Comparison of ENCODE assay signal across 26 cellular contexts in the genomic region with DNA sequence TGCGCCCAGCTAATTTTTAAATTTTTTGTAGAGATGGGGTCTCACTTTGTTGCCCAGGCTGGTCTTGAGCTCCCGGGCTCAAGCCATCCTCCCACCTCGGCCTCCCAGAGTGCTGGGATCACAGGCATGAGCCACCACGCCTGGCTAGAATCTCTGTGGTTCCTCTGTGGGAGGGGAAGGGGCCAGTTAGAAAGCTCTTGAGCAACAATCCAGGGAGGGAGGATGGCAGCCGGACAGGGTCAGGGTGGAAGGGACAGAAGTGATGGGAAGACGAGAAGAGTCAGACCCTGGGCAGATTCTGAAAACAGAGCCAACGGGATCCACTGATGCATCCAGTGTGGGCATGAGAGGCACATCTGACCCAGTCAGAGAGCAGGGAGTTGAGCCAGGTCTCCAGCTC.
"Had no signal": no experiment of that assay in that cellular context is flagged by ENCODE, and none has a peak within 500 bp of the region (broad histone marks: within the 10 kb centered on the region; RNA-seq: fewer than 3 reads in every experiment).

No MANE protein-coding gene starts in this region.

- H3K27ac ChIP-seq: colonic mucosa, left lung, neutrophil, pancreas, right lobe of liver, tibial artery, upper lobe of left lung, vagina had no signal

- H3K27me3 Mint-ChIP-seq: naive B cell; natural killer cell treated with Interleukin-12 subunit alpha and Interleukin-12 subunit beta and Interleukin-15 and Interleukin-18, amount 100 ng/mL, for 72 hours; stimulated activated naive CD8-positive, alpha-beta T cell treated with anti-CD3 and anti-CD28 coated beads, Interleukin-15, amount 100 ng/mL, for 72 hours had no signal

- H3K4me1 Mint-ChIP-seq: stimulated activated naive CD8-positive, alpha-beta T cell treated with anti-CD3 and anti-CD28 coated beads, Interleukin-15, amount 100 ng/mL, for 72 hours had no signal

- H3K4me1 ChIP-seq: colonic mucosa, left lung, right lobe of liver, upper lobe of left lung had no signal

- H3K9me3 Mint-ChIP-seq: natural killer cell treated with Interleukin-12 subunit alpha and Interleukin-12 subunit beta and Interleukin-15 and Interleukin-18, amount 100 ng/mL, for 72 hours had no signal

- H3K27me3 ChIP-seq: colonic mucosa, left lung, neutrophil, pancreas, right lobe of liver, tibial artery, upper lobe of left lung, vagina had no signal

- DNase-seq: colonic mucosa; dermis blood vessel endothelial cell; effector memory CD4-positive, alpha-beta T cell; erythroblast; left cardiac atrium; left lung; mesenchymal stem cell; mucosa of descending colon; naive B cell; pancreas; retina; stimulated activated CD4-positive, alpha-beta T cell treated with anti-CD3 and anti-CD28 coated beads, Interleukin-12 subunit alpha, Interleukin-12 subunit beta, amount 100 ng/mL, for 4 hours; stimulated activated CD4-positive, alpha-beta T cell treated with anti-CD3 and anti-CD28 coated beads, Interleukin-1b, Interleukin-23, amount 100 ng/mL, for 48 hours; stimulated activated CD4-positive, alpha-beta T cell treated with anti-CD3 and anti-CD28 coated beads, Interleukin-4, amount 100 ng/mL, for 1 hour; stimulated activated CD8-positive, alpha-beta memory T cell treated with anti-CD3 and anti-CD28 coated beads, Interleukin-4, amount 100 ng/mL, for 48 hours; stimulated activated naive CD4-positive, alpha-beta T cell; stimulated activated naive CD8-positive, alpha-beta T cell treated with anti-CD3 and anti-CD28 coated beads, Interleukin-15, amount 100 ng/mL, for 72 hours; tibial artery had no signal

- H3K4me3 Mint-ChIP-seq: mesothelial cell of epicardium; naive B cell; natural killer cell treated with Interleukin-12 subunit alpha and Interleukin-12 subunit beta and Interleukin-15 and Interleukin-18, amount 100 ng/mL, for 72 hours; neural crest cell; stimulated activated naive CD8-positive, alpha-beta T cell treated with anti-CD3 and anti-CD28 coated beads, Interleukin-15, amount 100 ng/mL, for 72 hours had no signal

- H3K9me3 ChIP-seq: colonic mucosa, left lung, mucosa of descending colon, neutrophil, pancreas, right lobe of liver, tibial artery, upper lobe of left lung, vagina had no signal

- H3K4me3 ChIP-seq: colonic mucosa, left lung, mucosa of descending colon, pancreas, right lobe of liver, smooth muscle cell, tibial artery, upper lobe of left lung, vagina had no signal

- H3K27ac Mint-ChIP-seq: mesothelial cell of epicardium; naive B cell; natural killer cell treated with Interleukin-12 subunit alpha and Interleukin-12 subunit beta and Interleukin-15 and Interleukin-18, amount 100 ng/mL, for 72 hours had no signal

- H3K4me2 ChIP-seq: smooth muscle cell had no signal

- H3K36me3 ChIP-seq: colonic mucosa, pancreas, right lobe of liver, vagina had no signal
